In the genomic region with DNA sequence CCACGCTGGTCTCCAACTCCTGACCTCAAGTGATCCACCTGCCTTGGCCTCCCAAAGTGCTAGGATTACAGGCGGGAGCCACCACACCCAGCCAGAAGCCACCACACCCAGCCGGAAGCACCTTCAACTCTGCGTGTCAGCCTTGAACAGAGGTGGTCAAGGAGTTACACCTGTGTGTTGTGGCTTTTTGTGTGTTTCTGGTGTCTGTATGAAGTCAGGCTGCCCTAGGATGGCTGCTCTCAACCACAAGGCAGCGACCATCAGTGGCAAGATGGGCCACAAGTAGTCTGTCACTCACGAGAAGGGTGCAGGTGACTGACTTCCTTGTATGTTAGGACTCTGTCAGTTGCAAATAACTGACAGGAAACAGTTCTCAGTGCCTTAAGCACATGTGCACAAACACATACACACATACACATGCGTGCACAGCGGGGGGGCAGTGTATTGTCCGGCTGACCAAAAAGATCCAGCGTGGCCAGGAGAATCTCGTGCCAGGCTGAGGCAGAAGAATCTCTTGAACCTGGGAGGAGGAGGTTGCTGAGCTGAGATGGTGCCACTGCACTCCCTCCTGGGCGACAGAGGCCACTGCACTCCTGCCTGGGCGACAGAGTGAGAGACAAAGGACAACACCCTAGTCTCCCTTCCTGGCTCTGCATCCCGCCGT, we compare ENCODE assay signal across 8 cellular contexts. TPM values are rescaled to one million over a fixed set of nuclear protein-coding genes. Genes with fewer than 3 reads are reported as not detected.
A peak's percentile ranks its signal among the peaks of the same experiment; 100 is the strongest.
DNase-seq lines count a peak whose midpoint lies in the region; ATAC-seq, FAIRE-seq and TF ChIP-seq lines count a peak whose summit lies in the region.

No MANE protein-coding gene starts in this region.

- peak; percentile 51 for ATAC-seq in HG03571 (IDR thresholded peaks at IDR 0.05; ENCODE audit: unreplicated experiment)
- peak; percentile 78 for ATAC-seq in left colon
- ATAC-seq in HG03175 (IDR thresholded peaks at IDR 0.05; ENCODE audit: unreplicated experiment), result no peak
- ATAC-seq in GM18861 (IDR thresholded peaks at IDR 0.05; ENCODE audit: unreplicated experiment), result no peak

- H3K4me3 ChIP-seq in BLaER1 treated with 17β-estradiol and CSF1 and Interleukin-3, amounts not matched to agents 10 nM and 100 nM, result no peak overlapping the region

- intact Hi-C loops in left colon (cut with DNase I, micrococcal nuclease), result no loop called here

- peak overlapping the region; percentile 78 for H3K27ac Mint-ChIP-seq in activated T-cell treated with anti-CD3 and anti-CD28 coated beads, Interleukin-2, amount 50 U/mL, for 24 hours
- H3K27ac Mint-ChIP-seq in progenitor cell of endocrine pancreas, result no peak overlapping the region

- peak overlapping the region in 7 of 11 experiments; percentile 18 to 66 (median 28); a peak in 7 of 22 replicates for H3K9ac ChIP-seq in BLaER1 treated with 17β-estradiol and CSF1 and Interleukin-3, amounts not matched to agents 10 nM and 100 nM

- peaks cover 21 to 99% (median 42%) of the 10 kb centered on the region in 11 experiments; a peak in 21 of 22 replicates for H3K36me3 ChIP-seq in BLaER1 treated with 17β-estradiol and CSF1 and Interleukin-3, amounts not matched to agents 10 nM and 100 nM

- H3K9me3 ChIP-seq in BLaER1 treated with 17β-estradiol and CSF1 and Interleukin-3, amounts not matched to agents 10 nM and 100 nM (replicated peaks in 1 of 11), result no peaks in the 10 kb centered on the region

- no peaks in the 10 kb centered on the region for H3K27me3 ChIP-seq in BLaER1 treated with 17β-estradiol and CSF1 and Interleukin-3, amounts not matched to agents 10 nM and 100 nM

- peaks cover 58% of the 10 kb centered on the region for H3K36me3 Mint-ChIP-seq in activated T-cell treated with anti-CD3 and anti-CD28 coated beads, Interleukin-2, amount 50 U/mL, for 24 hours (ENCODE audit: low read depth)
- H3K36me3 Mint-ChIP-seq in progenitor cell of endocrine pancreas (ENCODE audit: insufficient read depth), result peaks cover 20% of the 10 kb centered on the region

- peaks cover 22 to 50% (median 34%) of the 10 kb centered on the region in 10 experiments for H3K4me1 ChIP-seq in BLaER1 treated with 17β-estradiol and CSF1 and Interleukin-3, amounts not matched to agents 10 nM and 100 nM

- H3K9me3 Mint-ChIP-seq in activated T-cell treated with anti-CD3 and anti-CD28 coated beads, Interleukin-2, amount 50 U/mL, for 24 hours, result no peaks in the 10 kb centered on the region
- no peaks in the 10 kb centered on the region for H3K9me3 Mint-ChIP-seq in progenitor cell of endocrine pancreas (ENCODE audit: low read depth)

- H3K4me3 Mint-ChIP-seq in activated T-cell treated with anti-CD3 and anti-CD28 coated beads, Interleukin-2, amount 50 U/mL, for 24 hours, result no peak overlapping the region
- H3K4me3 Mint-ChIP-seq in progenitor cell of endocrine pancreas (ENCODE audit: low read depth), result no peak overlapping the region

- H3K27me3 Mint-ChIP-seq in activated T-cell treated with anti-CD3 and anti-CD28 coated beads, Interleukin-2, amount 50 U/mL, for 24 hours, result no peaks in the 10 kb centered on the region
- no peaks in the 10 kb centered on the region for H3K27me3 Mint-ChIP-seq in progenitor cell of endocrine pancreas

- DNase-seq in activated T-cell treated with anti-CD3 and anti-CD28 coated beads, Interleukin-2, amount 50 U/mL, for 24 hours, result peak; percentile 59
- DNase-seq in left colon (peak; percentile 68 to 73), progenitor cell of endocrine pancreas (ENCODE audit: low spot score, unreplicated experiment) (no peak), frontal cortex (ENCODE audit: low spot score in 2 of 2) (no peak)

- no peak for FAIRE-seq in frontal cortex (lab: Jason Lieb, UNC)

- H3K4me2 ChIP-seq in BLaER1 treated with 17β-estradiol and CSF1 and Interleukin-3, amounts not matched to agents 10 nM and 100 nM, result peak overlapping the region; percentile 26 to 77 (median 66)

- TF ChIP-seq CTCF in progenitor cell of endocrine pancreas (IDR thresholded peaks at IDR 0.05; ENCODE audit: unreplicated experiment), result no peak

- peaks cover 41% of the 10 kb centered on the region for H3K4me1 Mint-ChIP-seq in activated T-cell treated with anti-CD3 and anti-CD28 coated beads, Interleukin-2, amount 50 U/mL, for 24 hours (ENCODE audit: low read depth)
- peaks cover 12% of the 10 kb centered on the region for H3K4me1 Mint-ChIP-seq in progenitor cell of endocrine pancreas (ENCODE audit: low read depth)

- peak overlapping the region in 9 of 11 experiments; percentile 5 to 61 (median 44); a peak in 14 of 22 replicates for H3K27ac ChIP-seq in BLaER1 treated with 17β-estradiol and CSF1 and Interleukin-3, amounts not matched to agents 10 nM and 100 nM

- peaks cover 0 to 92% (median 0%) of the 10 kb centered on the region in 11 experiments; a peak in 6 of 22 replicates for H4K20me1 ChIP-seq in BLaER1 treated with 17β-estradiol and CSF1 and Interleukin-3, amounts not matched to agents 10 nM and 100 nM

RNA-seq across cellular contexts. Expression of gene P2RX4, which starts 13.5 kb away (rescaled TPM):
- total RNA-seq in left colon (100 to 1,000 TPM; 131 to 146 TPM), progenitor cell of endocrine pancreas (23.9 and 28.3 TPM in 2 replicates), frontal cortex (5.3 TPM)

Comparison
In these comparisons a context has a peak if more than half of its experiments do, and no peak if none do; other contexts are left out.
1. ATAC-seq: peak in HG03571 (single experiment) and left colon (single experiment); none in HG03175 (single experiment) and GM18861 (single experiment).
2. DNase-seq: peak in activated T-cell treated with anti-CD3 and anti-CD28 coated beads, Interleukin-2, amount 50 U/mL, for 24 hours (single experiment) and left colon (2 of 2); none in progenitor cell of endocrine pancreas (single experiment) and frontal cortex (0 of 2).